Comparison of ENCODE assay signal across 2 cellular contexts in the genomic region with DNA sequence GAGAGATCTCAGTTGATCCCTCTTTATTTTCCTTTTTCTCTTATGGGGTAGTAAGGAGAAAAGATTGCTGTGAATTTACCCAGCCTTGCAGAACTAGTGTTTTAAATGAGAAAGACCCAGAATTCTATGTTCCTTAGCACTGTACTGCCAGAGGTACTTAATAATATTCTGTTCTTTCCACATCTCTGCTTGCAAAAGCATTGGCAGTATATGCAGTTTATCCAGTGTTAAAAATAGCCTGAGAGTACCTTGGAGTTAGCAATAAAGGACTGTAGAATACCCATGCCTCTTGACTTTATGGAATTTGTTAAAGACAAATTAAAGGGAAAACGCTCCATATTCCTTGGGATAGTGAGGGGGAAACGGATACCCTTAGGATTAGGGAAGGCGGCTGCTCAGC.
TF ChIP-seq lines count a peak whose summit lies in the region.

No MANE protein-coding gene starts in this region.

TF ChIP-seq in SK-N-SH, 30 proteins besides CTCF, POLR2A, EP300 and RAD21:
- TF ChIP-seq NFIC (IDR thresholded peaks at IDR 0.05; ENCODE audit: borderline replicate concordance) (no peak), SIN3A (IDR thresholded peaks at IDR 0.05; ENCODE audit: borderline replicate concordance, low read depth, low read length) (no peak), ZBTB33 (IDR thresholded peaks at IDR 0.05; ENCODE audit: borderline replicate concordance, low read depth) (no peak), TEAD4 (IDR thresholded peaks at IDR 0.05; ENCODE audit: borderline replicate concordance, insufficient read depth) (no peak), PBX3 (IDR thresholded peaks at IDR 0.05) (no peak), GABPA (IDR thresholded peaks at IDR 0.05; ENCODE audit: low read depth) (no peak), ELF1 (IDR thresholded peaks at IDR 0.05) (no peak), RFX5 (IDR thresholded peaks at IDR 0.05; ENCODE audit: low read length) (no peak), EZH2phosphoT487 (IDR thresholded peaks at IDR 0.05; ENCODE audit: borderline replicate concordance, low read depth) (no peak), CHD2 (IDR thresholded peaks at IDR 0.05; ENCODE audit: low read length, partially characterized antibody) (no peak), USF2 (IDR thresholded peaks at IDR 0.05; ENCODE audit: borderline replicate concordance, low read depth, low read length) (no peak)

TF ChIP-seq in SK-N-SH treated with all-trans-retinoic acid at 6 μM for 48 hours, 23 proteins besides CTCF, POLR2A, EP300 and RAD21 (continued from another document):
- no peak for TF ChIP-seq ZFP3 (CRISPR knock-in tag; IDR thresholded peaks at IDR 0.05)
- no peak for TF ChIP-seq ZC3H10 (CRISPR knock-in tag; IDR thresholded peaks at IDR 0.05)
TF ChIP-seq in SK-N-SH treated with all-trans-retinoic acid at 6 μM for 48 hours: peak in this region for 0.
